Comparison of ENCODE assay signal across 21 cellular contexts in the genomic region with DNA sequence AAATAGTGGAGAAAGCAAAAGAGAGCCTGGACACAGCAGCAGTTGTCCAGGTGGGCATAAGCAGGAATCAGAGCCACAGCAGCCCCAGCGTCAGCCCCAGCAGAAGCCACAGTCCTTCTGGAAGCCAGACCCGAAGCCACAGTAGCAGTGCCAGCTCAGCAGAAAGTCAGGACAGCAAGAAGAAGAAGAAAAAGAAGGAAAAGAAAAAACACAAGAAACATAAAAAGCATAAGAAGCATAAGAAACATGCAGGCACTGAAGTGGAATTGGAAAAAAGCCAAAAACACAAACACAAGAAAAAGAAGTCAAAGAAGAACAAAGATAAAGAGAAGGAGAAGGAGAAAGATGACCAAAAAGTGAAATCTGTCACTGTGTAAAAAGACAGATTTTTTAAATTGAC. TPM values are rescaled to one million over a fixed set of nuclear protein-coding genes. Genes with fewer than 3 reads are reported as not detected.
A peak's percentile ranks its signal among the peaks of the same experiment; 100 is the strongest.
DNase-seq lines count a peak whose midpoint lies in the region; ATAC-seq, FAIRE-seq and TF ChIP-seq lines count a peak whose summit lies in the region.
"Had no signal": no experiment of that assay in that cellular context is flagged by ENCODE, and none has a peak within 500 bp of the region (broad histone marks: within the 10 kb centered on the region; RNA-seq: fewer than 3 reads in every experiment).

No MANE protein-coding gene starts in this region.

- no TSS peak for BruUV-seq in HepG2 (replicated peaks; lab: Mats Ljungman, UMichigan)
- no TSS peak for BruUV-seq in K562 (replicated peaks; lab: Mats Ljungman, UMichigan)

- no peak overlapping the region for H3K4me2 ChIP-seq in HepG2 (ENCODE audit: low read depth, low read length)
- no peak overlapping the region for H3K4me2 ChIP-seq in K562 (ENCODE audit: insufficient read depth, low read length)
- H3K4me2 ChIP-seq: GM23338, KMS-11, SK-N-SH had no signal

- H3K9ac ChIP-seq in HepG2 (ENCODE audit: insufficient read depth, low read depth, low read length) (no peak overlapping the region), K562 (ENCODE audit: insufficient read depth in 1 of 2, low read depth in 2 of 2, low read length in 2 of 2) (no peak overlapping the region)
- H3K9ac ChIP-seq: KMS-11, SK-N-SH had no signal

- 99% methylated on average over 2 of the region's 2 CpGs for WGBS in HepG2 (ENCODE audit: low lambda C conversion rate)
- 100% methylated on average over 2 of the region's 2 CpGs for WGBS in right lobe of liver (ENCODE audit: insufficient coverage, low coverage, low lambda C conversion rate, missing lambda C conversion rate)
- WGBS in K562 (ENCODE audit: insufficient coverage, low coverage, missing lambda C conversion rate), result 88% methylated on average over 2 of the region's 2 CpGs

- H3K27me3 ChIP-seq in HepG2 (ENCODE audit: control insufficient read depth in 1 of 2, insufficient read depth in 2 of 2, low read length in 2 of 2), result no peaks in the 10 kb centered on the region
- H3K27me3 ChIP-seq in right lobe of liver, result no peaks in the 10 kb centered on the region
- H3K27me3 ChIP-seq in K562 (ENCODE audit: control insufficient read depth in 2 of 2, insufficient read depth in 2 of 2, low read length in 2 of 2), result no peaks in the 10 kb centered on the region; a peak in 1 of 5 replicates

- no peak overlapping the region for H3K27ac ChIP-seq in HepG2 (ENCODE audit: extremely low read length, insufficient read depth, low read length)
- H3K27ac ChIP-seq in right lobe of liver, result no peak overlapping the region
- no peak overlapping the region for H3K27ac ChIP-seq in K562 (ENCODE audit: extremely low read depth, low read depth, low read length)
- H3K27ac ChIP-seq: C4-2B, KMS-11 had no signal

- no peak overlapping the region for H3K4me3 Mint-ChIP-seq in stimulated activated naive B cell treated with anti-CD40 and anti-IgM and Interleukin-4, amounts not matched to agents 10 μg/mL and 1 μg/mL and 100 μg/mL, for 72 hours
- H3K4me3 Mint-ChIP-seq: GM23338 had no signal

- H3K36me3 ChIP-seq in HepG2 (replicated peaks in 1 of 2; ENCODE audit: control insufficient read depth in 1 of 2, insufficient read depth in 2 of 2, low read length in 2 of 2) (peaks cover 22 to 50% of the 10 kb centered on the region in 2 experiments), right lobe of liver (peaks cover 11 to 47% (median 38%) of the 10 kb centered on the region in 4 donors), K562 (ENCODE audit: control insufficient read depth, insufficient read depth, low read length) (peaks cover 52% of the 10 kb centered on the region)

- peaks cover 0 to 8% of the 10 kb centered on the region in 2 donors for H3K4me1 Mint-ChIP-seq in stimulated activated naive B cell treated with anti-CD40 and anti-IgM and Interleukin-4, amounts not matched to agents 10 μg/mL and 1 μg/mL and 100 μg/mL, for 72 hours
- H3K4me1 Mint-ChIP-seq: GM23338 had no signal

- no peaks in the 10 kb centered on the region for H3K4me1 ChIP-seq in HepG2 (ENCODE audit: insufficient read depth, low read length)
- H3K4me1 ChIP-seq in right lobe of liver, result no peaks in the 10 kb centered on the region
- H3K4me1 ChIP-seq in K562 (replicated peaks in 1 of 2; ENCODE audit: control insufficient read depth in 2 of 2, insufficient read depth in 2 of 2, low read length in 2 of 2), result no peaks in the 10 kb centered on the region

- intact Hi-C loops in HepG2 (cut with micrococcal nuclease; ENCODE audit: unreplicated experiment), result no loop called here
- intact Hi-C loops in right lobe of liver (cut with DNase I), result no loop called here
- intact Hi-C loops in K562 (cut with micrococcal nuclease), result no loop called here

- TF ChIP-seq CTCF in HepG2 (CRISPR knock-in tag; IDR thresholded peaks at IDR 0.05) (no peak), right lobe of liver (IDR thresholded peaks at IDR 0.05) (no peak), K562 (IDR thresholded peaks at IDR 0.05 in 2 of 3, conservative IDR thresholded peaks at IDR 0.05 in 1 of 3; ENCODE audit: insufficient read depth in 2 of 3, low read depth in 1 of 3, low read length in 3 of 3) (no peak)

- H4K20me1 ChIP-seq in HepG2 (ENCODE audit: insufficient read depth, low read length), result no peaks in the 10 kb centered on the region
- no peaks in the 10 kb centered on the region for H4K20me1 ChIP-seq in K562 (replicated peaks; ENCODE audit: control insufficient read depth, insufficient read depth, low read length)

- no peak overlapping the region for H2AFZ ChIP-seq in HepG2 (ENCODE audit: low read length)
- no peak overlapping the region for H2AFZ ChIP-seq in K562 (ENCODE audit: low read depth, low read length)
- H2AFZ ChIP-seq: GM23338 had no signal

- H3K79me2 ChIP-seq in HepG2 (ENCODE audit: insufficient read depth, low read length) (no peaks in the 10 kb centered on the region), K562 (ENCODE audit: control insufficient read depth, insufficient read depth, low read length) (no peaks in the 10 kb centered on the region)

- no peak for FAIRE-seq in HepG2 (lab: Jason Lieb, UNC)
- peak; percentile 68 for FAIRE-seq in K562 (lab: Jason Lieb, UNC)

- H3K9me3 ChIP-seq in HepG2 (ENCODE audit: low read length), result no peaks in the 10 kb centered on the region
- no peaks in the 10 kb centered on the region for H3K9me3 ChIP-seq in right lobe of liver
- peaks cover 3% of the 10 kb centered on the region; the same call in 1 of the 2 replicates for H3K9me3 ChIP-seq in K562 (replicated peaks; ENCODE audit: control insufficient read depth, insufficient read depth, low read depth, low read length)
- H3K9me3 ChIP-seq: SK-N-SH had no signal

- ATAC-seq in HepG2 (peak; percentile 28; the same call in 1 of the 3 replicates), right lobe of liver (no peak), K562 (no peak), HG03469 (IDR thresholded peaks at IDR 0.05; ENCODE audit: unreplicated experiment) (no peak)
- ATAC-seq in stimulated activated naive B cell treated with anti-CD40 and anti-IgM and Interleukin-4, amounts not matched to agents 10 μg/mL and 1 μg/mL and 100 μg/mL, for 72 hours (replicated peaks), result no peak
- ATAC-seq: GM23338 had no signal

- no peak for TF ChIP-seq RAD21 in HepG2 (CRISPR knock-in tag; IDR thresholded peaks at IDR 0.05)
- TF ChIP-seq RAD21 in Ishikawa (IDR thresholded peaks at IDR 0.05; ENCODE audit: low read depth), result no peak
- no peak for TF ChIP-seq RAD21 in K562 (CRISPR knock-in tag; conservative IDR thresholded peaks at IDR 0.05 in 1 of 2, IDR thresholded peaks at IDR 0.05 in 1 of 2)

- CTCF ChIA-PET in HepG2 (lab: Yijun Ruan, JAX; ENCODE audit: low intra/inter-chr PET ratio, low total read pairs), result no interaction called here
- CTCF ChIA-PET in K562 (lab: Yijun Ruan, JAX; ENCODE audit: low intra/inter-chr PET ratio), result no interaction called here

- peaks cover 54 to 68% of the 10 kb centered on the region in 2 donors for H3K36me3 Mint-ChIP-seq in stimulated activated naive B cell treated with anti-CD40 and anti-IgM and Interleukin-4, amounts not matched to agents 10 μg/mL and 1 μg/mL and 100 μg/mL, for 72 hours

- no peaks in the 10 kb centered on the region for H3K27me3 Mint-ChIP-seq in stimulated activated naive B cell treated with anti-CD40 and anti-IgM and Interleukin-4, amounts not matched to agents 10 μg/mL and 1 μg/mL and 100 μg/mL, for 72 hours

- H3K9me3 Mint-ChIP-seq in stimulated activated naive B cell treated with anti-CD40 and anti-IgM and Interleukin-4, amounts not matched to agents 10 μg/mL and 1 μg/mL and 100 μg/mL, for 72 hours, result peaks cover 6 to 13% of the 10 kb centered on the region in 2 donors

- in situ Hi-C loops in HepG2 (cut with HindIII; ENCODE audit: extremely low pct_ligation_motif_present, low pct_unique_long_range_greater_than_20kb), result no loop called here
- in situ Hi-C loops in K562 (cut with MboI), result no loop called here

- H3K4me3 ChIP-seq in HepG2 (replicated peaks in 1 of 3; ENCODE audit: insufficient read depth in 1 of 3, low read depth in 2 of 3, low read length in 3 of 3), result no peak overlapping the region
- H3K4me3 ChIP-seq in right lobe of liver, result no peak overlapping the region
- H3K4me3 ChIP-seq in K562, result no peak overlapping the region
- H3K4me3 ChIP-seq: GM23338 had no signal

- DNase-seq in HepG2 (ENCODE audit: low spot score) (no peak), right lobe of liver (no peak), K562 (ENCODE audit: extremely low read depth in 1 of 4, low spot score in 3 of 4) (no peak), cerebellar cortex (ENCODE audit: low spot score) (no peak)
- DNase-seq in stimulated activated naive B cell treated with anti-CD40 and anti-IgM and Interleukin-4, amounts not matched to agents 10 μg/mL and 1 μg/mL and 100 μg/mL, for 72 hours, result no peak
- DNase-seq: AML-193, HCEC 1CT, NCI-H1417, NCI-H187, NCI-H2107, NCI-H2227 treated with DMSO at 0.1 percent for 48 hours, NCI-H510A treated with DMSO at 0.1 percent for 48 hours, NCI-H774, OCI-M1, SHP77, SK-N-SH had no signal

- POLR2A ChIA-PET in HepG2 (lab: Yijun Ruan, JAX) (no interaction called here), K562 (lab: Yijun Ruan, JAX) (no interaction called here)

- no peaks in the 10 kb centered on the region for H3K9me1 ChIP-seq in K562 (ENCODE audit: control insufficient read depth, insufficient read depth, low read length)

- H3K27ac Mint-ChIP-seq in stimulated activated naive B cell treated with anti-CD40 and anti-IgM and Interleukin-4, amounts not matched to agents 10 μg/mL and 1 μg/mL and 100 μg/mL, for 72 hours, result peak overlapping the region; percentile 20
- H3K27ac Mint-ChIP-seq: GM23338 had no signal

- TF ChIP-seq POLR2A in HepG2 (IDR thresholded peaks at IDR 0.05; ENCODE audit: insufficient read depth in 1 of 2, low read depth in 2 of 2, low read length in 2 of 2) (no peak), right lobe of liver (IDR thresholded peaks at IDR 0.05) (no peak), K562 (conservative IDR thresholded peaks at IDR 0.05) (peak; percentile 55)

- TF ChIP-seq EP300 in HepG2 (IDR thresholded peaks at IDR 0.05; ENCODE audit: low read depth in 2 of 2, low read length in 2 of 2), result no peak
- no peak for TF ChIP-seq EP300 in HepG2 (CRISPR knock-in tag; IDR thresholded peaks at IDR 0.05; ENCODE audit: borderline replicate concordance)
- no peak for TF ChIP-seq EP300 in Ishikawa (IDR thresholded peaks at IDR 0.05; ENCODE audit: borderline replicate concordance)
- no peak for TF ChIP-seq EP300 in K562 (IDR thresholded peaks at IDR 0.05; ENCODE audit: low read length)

RNA-seq across cellular contexts. Expression of a gene that starts 32.7 kb away (rescaled TPM):
- 37.1 and 45.0 TPM in 2 replicates for total RNA-seq in HepG2 (2016; rRNA removed; fragmentation: Illumina TruSeq; extraction: Trizol)
- 5.3 and 7.1 TPM in 2 replicates for total RNA-seq in HepG2 (2016; cell fraction: cytosol; rRNA removed; fragmentation: Illumina TruSeq; extraction: Trizol; ENCODE audit: low read depth)
- 37.1 and 40.4 TPM in 2 replicates for total RNA-seq in HepG2 (2016; cell fraction: insoluble cytoplasmic fraction; rRNA removed; fragmentation: Illumina TruSeq; extraction: Trizol)
- total RNA-seq in HepG2 (2016; cell fraction: membrane; rRNA removed; fragmentation: Illumina TruSeq; extraction: Trizol), result 16.1 and 20.2 TPM in 2 replicates
- 100 TPM in 2 replicates for total RNA-seq in HepG2 (2016; cell fraction: nucleus; rRNA removed; fragmentation: Illumina TruSeq; extraction: Trizol)
- polyA plus RNA-seq in HepG2 (2011; rRNA removed), result 54.6 and 70.9 TPM in 2 replicates
- 20.1 and 29.0 TPM in 2 replicates for polyA plus RNA-seq in HepG2 (2011; cell fraction: cytosol; rRNA removed)
- 53.4 and 70.4 TPM in 2 replicates for polyA plus RNA-seq in HepG2 (2011; cell fraction: nucleus; rRNA removed)
- 46.6 and 50.5 TPM in 2 replicates for polyA plus RNA-seq in HepG2 (2012)
- polyA plus RNA-seq in HepG2 (2016; cell fraction: cytosol; fragmentation: Illumina TruSeq; extraction: Trizol; ENCODE audit: low read depth), result 4.2 and 4.3 TPM in 2 replicates
- polyA plus RNA-seq in HepG2 (2016; cell fraction: insoluble cytoplasmic fraction; fragmentation: Illumina TruSeq; extraction: Trizol; ENCODE audit: low read depth), result 48.3 and 54.3 TPM in 2 replicates
- polyA plus RNA-seq in HepG2 (2016; cell fraction: membrane; fragmentation: Illumina TruSeq; extraction: Trizol; ENCODE audit: low read depth), result 11.1 and 13.9 TPM in 2 replicates
- 129 and 135 TPM in 2 replicates for polyA plus RNA-seq in HepG2 (2016; cell fraction: nucleus; fragmentation: Illumina TruSeq; extraction: Trizol; ENCODE audit: insufficient read depth, low read depth)
- 37.4 and 45.1 TPM in 2 replicates for polyA minus RNA-seq in HepG2 (2011; rRNA and poly(A)+ RNA removed; ENCODE audit: low replicate concordance)
- 20.8 and 30.1 TPM in 2 replicates for polyA minus RNA-seq in HepG2 (2011; cell fraction: cytosol; rRNA and poly(A)+ RNA removed)
- 289 and 299 TPM in 2 replicates for polyA minus RNA-seq in HepG2 (2011; cell fraction: nucleus; rRNA and poly(A)+ RNA removed)
- 10 to 100 TPM; 16.0 to 24.8 (median 20.1) TPM for total RNA-seq in right lobe of liver
- 112 and 269 TPM in 2 replicates for total RNA-seq in K562 (2011; cell fraction: chromatin; rRNA removed; ENCODE audit: low replicate concordance)
- total RNA-seq in K562 (2011; cell fraction: nucleolus; rRNA removed), result 67.9 and 77.8 TPM in 2 replicates
- 144 and 226 TPM in 2 replicates for total RNA-seq in K562 (2011; cell fraction: nucleoplasm; rRNA removed)
- 19.2 and 24.5 TPM in 2 replicates for total RNA-seq in K562 (2014; rRNA removed)
- total RNA-seq in K562 (2014; rRNA removed; fragmentation: Illumina TruSeq; extraction: Trizol), result 40.2 and 43.0 TPM in 2 replicates
- total RNA-seq in K562 (2015; rRNA removed; fragmentation: Illumina TruSeq; extraction: Trizol), result 42.5 and 42.7 TPM in 2 replicates
- 61.0 and 63.4 TPM in 2 replicates for total RNA-seq in K562 (2021)
- 73.5 and 76.6 TPM in 2 replicates for polyA plus RNA-seq in K562 (2011; rRNA removed)
- polyA plus RNA-seq in K562 (2011; cell fraction: cytosol; rRNA removed), result 14.9 and 20.6 TPM in 2 replicates
- 105 and 129 TPM in 2 replicates for polyA plus RNA-seq in K562 (2011; cell fraction: nucleus; rRNA removed)
- 36.1 and 39.9 TPM in 2 replicates for polyA plus RNA-seq in K562 (2012)
- polyA plus RNA-seq in K562 (2014; fragmentation: Illumina TruSeq; extraction: Trizol), result 45.4 and 57.2 TPM in 2 replicates
- 10 to 100 TPM; 21.9 to 25.6 TPM for polyA plus RNA-seq in K562 (2014; fragmentation: Nextera tagmentation; extraction: Ambion mirVana)
- 53.5 and 58.1 TPM in 2 replicates for polyA plus RNA-seq in K562 (2014; rRNA removed)
- polyA minus RNA-seq in K562 (2011; rRNA and poly(A)+ RNA removed), result 81.8 and 106 TPM in 2 replicates
- 21.7 and 24.2 TPM in 2 replicates for polyA minus RNA-seq in K562 (2011; cell fraction: cytosol; rRNA and poly(A)+ RNA removed)
- 92.5 and 164 TPM in 2 replicates for polyA minus RNA-seq in K562 (2011; cell fraction: nucleus; rRNA and poly(A)+ RNA removed)
